In the genomic region with DNA sequence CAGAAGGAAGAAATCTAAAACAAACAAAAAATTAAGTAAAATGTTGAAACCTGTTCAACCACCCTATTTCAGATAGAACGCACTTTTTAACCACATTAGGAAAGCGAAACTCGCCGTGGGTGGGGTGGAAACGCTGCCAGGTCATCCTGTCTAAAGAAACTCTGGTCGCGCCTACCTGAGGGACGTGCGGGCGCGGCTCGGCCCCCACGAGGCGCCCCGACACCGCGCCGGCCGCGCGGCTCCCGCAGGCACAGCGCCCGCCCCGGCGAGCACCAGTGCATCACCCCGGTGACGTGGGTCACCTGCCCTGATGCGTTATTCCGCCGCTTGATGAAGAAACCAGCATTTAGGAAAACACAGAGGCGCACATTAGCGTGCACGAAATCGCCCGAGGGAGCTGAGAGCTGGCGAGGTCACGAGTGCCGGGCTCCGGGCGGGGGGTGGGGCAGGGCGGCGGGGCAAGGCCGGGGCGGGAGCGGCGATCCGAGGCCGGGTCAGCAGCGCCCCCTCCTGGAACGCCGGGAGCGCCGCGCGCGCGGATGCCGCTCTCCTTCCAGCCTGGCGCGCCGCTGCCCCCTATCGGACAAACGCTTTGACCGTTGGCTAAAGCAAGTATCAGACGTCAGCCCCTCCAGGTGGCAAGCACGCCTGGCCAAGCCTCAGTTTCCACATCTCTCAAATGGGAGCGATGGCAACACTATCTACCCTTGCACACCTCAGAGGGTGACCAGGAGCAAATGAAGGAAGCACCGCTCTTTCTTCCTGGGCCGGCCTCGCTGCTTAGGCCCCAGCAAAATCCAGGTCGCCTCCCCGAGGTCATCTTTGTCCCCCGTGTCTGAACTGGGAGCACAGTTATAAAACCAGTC, we compare ENCODE assay signal across 1 cellular context.
TF ChIP-seq lines count a peak whose summit lies in the region.

No MANE protein-coding gene starts in this region.

TF ChIP-seq in HepG2, 621 proteins besides CTCF, POLR2A, EP300 and RAD21 (continues in another document):
- TF ChIP-seq TFAP4 (IDR thresholded peaks at IDR 0.05; ENCODE audit: borderline replicate concordance, low read depth), result peak; percentile 51; the same call in 1 of the 2 replicates
- no peak for TF ChIP-seq ZNF792 (CRISPR knock-in tag; IDR thresholded peaks at IDR 0.05)
- TF ChIP-seq HOXA3 (CRISPR knock-in tag; IDR thresholded peaks at IDR 0.05), result peak; percentile 66
- TF ChIP-seq FOXC1 (CRISPR knock-in tag; IDR thresholded peaks at IDR 0.05; ENCODE audit: borderline replicate concordance), result no peak
- TF ChIP-seq ZNF382 (CRISPR knock-in tag; IDR thresholded peaks at IDR 0.05; ENCODE audit: borderline replicate concordance), result no peak
- TF ChIP-seq PRPF4 (IDR thresholded peaks at IDR 0.05; ENCODE audit: low read depth, low read length, poor library complexity, severe bottlenecking), result no peak
- no peak for TF ChIP-seq ZNF260 (CRISPR knock-in tag; IDR thresholded peaks at IDR 0.05; ENCODE audit: borderline replicate concordance, low read depth)
- TF ChIP-seq ZBTB26 (CRISPR knock-in tag; IDR thresholded peaks at IDR 0.05; ENCODE audit: borderline replicate concordance), result no peak
- TF ChIP-seq CSRNP2 (CRISPR knock-in tag; conservative IDR thresholded peaks at IDR 0.05; ENCODE audit: low read depth), result no peak
- TF ChIP-seq ZNF136 (CRISPR knock-in tag; IDR thresholded peaks at IDR 0.05; ENCODE audit: low read depth), result no peak
- no peak for TF ChIP-seq ZNF446 (CRISPR knock-in tag; IDR thresholded peaks at IDR 0.05)
- TF ChIP-seq, protein P1, sequence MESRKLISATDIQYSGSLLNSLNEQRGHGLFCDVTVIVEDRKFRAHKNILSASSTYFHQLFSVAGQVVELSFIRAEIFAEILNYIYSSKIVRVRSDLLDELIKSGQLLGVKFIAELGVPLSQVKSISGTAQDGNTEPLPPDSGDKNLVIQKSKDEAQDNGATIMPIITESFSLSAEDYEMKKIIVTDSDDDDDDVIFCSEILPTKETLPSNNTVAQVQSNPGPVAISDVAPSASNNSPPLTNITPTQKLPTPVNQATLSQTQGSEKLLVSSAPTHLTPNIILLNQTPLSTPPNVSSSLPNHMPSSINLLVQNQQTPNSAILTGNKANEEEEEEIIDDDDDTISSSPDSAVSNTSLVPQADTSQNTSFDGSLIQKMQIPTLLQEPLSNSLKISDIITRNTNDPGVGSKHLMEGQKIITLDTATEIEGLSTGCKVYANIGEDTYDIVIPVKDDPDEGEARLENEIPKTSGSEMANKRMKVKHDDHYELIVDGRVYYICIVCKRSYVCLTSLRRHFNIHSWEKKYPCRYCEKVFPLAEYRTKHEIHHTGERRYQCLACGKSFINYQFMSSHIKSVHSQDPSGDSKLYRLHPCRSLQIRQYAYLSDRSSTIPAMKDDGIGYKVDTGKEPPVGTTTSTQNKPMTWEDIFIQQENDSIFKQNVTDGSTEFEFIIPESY (CRISPR knock-in tag; IDR thresholded peaks at IDR 0.05), result peak; percentile 76; the same call in 1 of the 2 replicates
- TF ChIP-seq TIGD3 (CRISPR knock-in tag; IDR thresholded peaks at IDR 0.05; ENCODE audit: borderline replicate concordance), result no peak
- no peak for TF ChIP-seq ARID2 (CRISPR knock-in tag; IDR thresholded peaks at IDR 0.05; ENCODE audit: borderline replicate concordance)
- no peak; the same call in 1 of the 2 replicates for TF ChIP-seq ZSCAN31 (CRISPR knock-in tag; IDR thresholded peaks at IDR 0.05; ENCODE audit: low read depth)
- no peak for TF ChIP-seq RERE (CRISPR knock-in tag; IDR thresholded peaks at IDR 0.05; ENCODE audit: low read depth)
- TF ChIP-seq HNRNPLL (IDR thresholded peaks at IDR 0.05; ENCODE audit: low read depth, low read length, poor library complexity, severe bottlenecking), result peak; percentile 28
- no peak for TF ChIP-seq KLF15 (CRISPR knock-in tag; IDR thresholded peaks at IDR 0.05; ENCODE audit: borderline replicate concordance)
- TF ChIP-seq, protein P2, sequence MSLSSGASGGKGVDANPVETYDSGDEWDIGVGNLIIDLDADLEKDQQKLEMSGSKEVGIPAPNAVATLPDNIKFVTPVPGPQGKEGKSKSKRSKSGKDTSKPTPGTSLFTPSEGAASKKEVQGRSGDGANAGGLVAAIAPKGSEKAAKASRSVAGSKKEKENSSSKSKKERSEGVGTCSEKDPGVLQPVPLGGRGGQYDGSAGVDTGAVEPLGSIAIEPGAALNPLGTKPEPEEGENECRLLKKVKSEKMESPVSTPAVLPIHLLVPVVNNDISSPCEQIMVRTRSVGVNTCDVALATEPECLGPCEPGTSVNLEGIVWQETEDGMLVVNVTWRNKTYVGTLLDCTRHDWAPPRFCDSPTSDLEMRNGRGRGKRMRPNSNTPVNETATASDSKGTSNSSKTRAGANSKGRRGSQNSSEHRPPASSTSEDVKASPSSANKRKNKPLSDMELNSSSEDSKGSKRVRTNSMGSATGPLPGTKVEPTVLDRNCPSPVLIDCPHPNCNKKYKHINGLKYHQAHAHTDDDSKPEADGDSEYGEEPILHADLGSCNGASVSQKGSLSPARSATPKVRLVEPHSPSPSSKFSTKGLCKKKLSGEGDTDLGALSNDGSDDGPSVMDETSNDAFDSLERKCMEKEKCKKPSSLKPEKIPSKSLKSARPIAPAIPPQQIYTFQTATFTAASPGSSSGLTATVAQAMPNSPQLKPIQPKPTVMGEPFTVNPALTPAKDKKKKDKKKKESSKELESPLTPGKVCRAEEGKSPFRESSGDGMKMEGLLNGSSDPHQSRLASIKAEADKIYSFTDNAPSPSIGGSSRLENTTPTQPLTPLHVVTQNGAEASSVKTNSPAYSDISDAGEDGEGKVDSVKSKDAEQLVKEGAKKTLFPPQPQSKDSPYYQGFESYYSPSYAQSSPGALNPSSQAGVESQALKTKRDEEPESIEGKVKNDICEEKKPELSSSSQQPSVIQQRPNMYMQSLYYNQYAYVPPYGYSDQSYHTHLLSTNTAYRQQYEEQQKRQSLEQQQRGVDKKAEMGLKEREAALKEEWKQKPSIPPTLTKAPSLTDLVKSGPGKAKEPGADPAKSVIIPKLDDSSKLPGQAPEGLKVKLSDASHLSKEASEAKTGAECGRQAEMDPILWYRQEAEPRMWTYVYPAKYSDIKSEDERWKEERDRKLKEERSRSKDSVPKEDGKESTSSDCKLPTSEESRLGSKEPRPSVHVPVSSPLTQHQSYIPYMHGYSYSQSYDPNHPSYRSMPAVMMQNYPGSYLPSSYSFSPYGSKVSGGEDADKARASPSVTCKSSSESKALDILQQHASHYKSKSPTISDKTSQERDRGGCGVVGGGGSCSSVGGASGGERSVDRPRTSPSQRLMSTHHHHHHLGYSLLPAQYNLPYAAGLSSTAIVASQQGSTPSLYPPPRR (CRISPR knock-in tag; IDR thresholded peaks at IDR 0.05; ENCODE audit: borderline replicate concordance), result no peak
- TF ChIP-seq ZFP36L1 (CRISPR knock-in tag; IDR thresholded peaks at IDR 0.05), result no peak
- no peak for TF ChIP-seq HCFC1 (IDR thresholded peaks at IDR 0.05; ENCODE audit: low read depth, low read length)
- peak; percentile 76 for TF ChIP-seq RCOR2 (CRISPR knock-in tag; IDR thresholded peaks at IDR 0.05)
- TF ChIP-seq TARDBP (CRISPR knock-in tag; IDR thresholded peaks at IDR 0.05), result no peak; the same call in 1 of the 2 replicates
- no peak for TF ChIP-seq ZNF496 (CRISPR knock-in tag; IDR thresholded peaks at IDR 0.05; ENCODE audit: insufficient replicate concordance)
- TF ChIP-seq KAT2B (IDR thresholded peaks at IDR 0.05; ENCODE audit: borderline replicate concordance, low read depth, low read length), result no peak
- no peak for TF ChIP-seq EEA1 (CRISPR knock-in tag; IDR thresholded peaks at IDR 0.05; ENCODE audit: borderline replicate concordance)
- TF ChIP-seq NBN (conservative IDR thresholded peaks at IDR 0.05), result no peak
- TF ChIP-seq ZNF644 (CRISPR knock-in tag; IDR thresholded peaks at IDR 0.05; ENCODE audit: low read depth), result no peak
- 0 out of 2 replicates have a peak, but pooled peaks have one; percentile 27 for TF ChIP-seq YEATS2 (CRISPR knock-in tag; IDR thresholded peaks at IDR 0.05; ENCODE audit: borderline replicate concordance)
- TF ChIP-seq ZNF513 (CRISPR knock-in tag; conservative IDR thresholded peaks at IDR 0.05), result no peak
- TF ChIP-seq ZNF329 (CRISPR knock-in tag; IDR thresholded peaks at IDR 0.05; ENCODE audit: low read depth), result no peak
